17 cellular contexts compared by ENCODE assay signal in genomic region chr9:126763130-126763764, GRCh38. TPM values are rescaled to one million over a fixed set of nuclear protein-coding genes. Genes with fewer than 3 reads are reported as not detected.
A peak's percentile ranks its signal among the peaks of the same experiment; 100 is the strongest.
DNase-seq lines count a peak whose midpoint lies in the region; ATAC-seq and TF ChIP-seq lines count a peak whose summit lies in the region.
"Had no signal": no experiment of that assay in that cellular context is flagged by ENCODE, and none has a peak within 500 bp of the region (broad histone marks: within the 10 kb centered on the region; RNA-seq: fewer than 3 reads in every experiment).

No MANE protein-coding gene starts in this region.

- H3K36me3 ChIP-seq in HCT116 (ENCODE audit: control insufficient read depth in 1 of 2, insufficient read depth in 2 of 2, low read length in 2 of 2) (no peaks in the 10 kb centered on the region), SJCRH30 (no peaks in the 10 kb centered on the region)
- H3K36me3 ChIP-seq: pancreas, transverse colon had no signal

- H3K4me3 ChIP-seq in HCT116 (replicated peaks in 1 of 2; ENCODE audit: low read depth in 1 of 2, low read length in 2 of 2) (peak overlapping the region; percentile 20 to 28; a peak in 2 of 4 replicates), SJCRH30 (no peak overlapping the region)
- H3K4me3 ChIP-seq: pancreas, transverse colon had no signal

- H2AFZ ChIP-seq in HCT116 (ENCODE audit: low read depth, low read length, poor library complexity, severe bottlenecking): peak overlapping the region; percentile 94

- BruUV-seq in HCT116 (replicated peaks; lab: Mats Ljungman, UMichigan): no TSS peak

- no peak for TF ChIP-seq POLR2A in HCT116 (IDR thresholded peaks at IDR 0.05; ENCODE audit: borderline replicate concordance, extremely low read depth, insufficient read depth, insufficient read length)

- H3K27ac ChIP-seq in HCT116 (ENCODE audit: low read depth, low read length) (no peak overlapping the region), SJCRH30 (no peak overlapping the region)
- H3K27ac ChIP-seq: pancreas, transverse colon had no signal

- no peaks in the 10 kb centered on the region for H4K20me1 ChIP-seq in HCT116 (ENCODE audit: insufficient read depth)

- H3K4me1 ChIP-seq in HCT116 (ENCODE audit: control insufficient read depth in 1 of 2, insufficient read depth in 2 of 2, low read length in 2 of 2) (peaks cover 0 to 3% of the 10 kb centered on the region in 2 experiments; a peak in 1 of 4 replicates), SJCRH30 (no peaks in the 10 kb centered on the region)
- H3K4me1 ChIP-seq: pancreas, transverse colon had no signal

- CTCF ChIA-PET in HCT116 (lab: Charles Lee): interaction anchor here (1.1 to 1.4 kb wide), 3 partner anchors 10 to 57 kb away, joined by 3 to 5 read pairs (median 3); no protein-coding TSS in a partner anchor

- no peaks in the 10 kb centered on the region for H3K9me3 ChIP-seq in HCT116 (ENCODE audit: control insufficient read depth in 1 of 2, insufficient read depth in 1 of 2, low read depth in 1 of 2, low read length in 2 of 2)
- no peaks in the 10 kb centered on the region for H3K9me3 ChIP-seq in SJCRH30 (replicated peaks)
- H3K9me3 ChIP-seq: pancreas, transverse colon had no signal

- H3K4me2 ChIP-seq in HCT116 (ENCODE audit: low read length): peak overlapping the region; percentile 48

- no peak for TF ChIP-seq CTCF in HCT116 (IDR thresholded peaks at IDR 0.05 in 2 of 3, conservative IDR thresholded peaks at IDR 0.05 in 1 of 3; ENCODE audit: borderline replicate concordance in 1 of 3, insufficient read depth in 1 of 3, low read depth in 2 of 3, low read length in 2 of 3)

- no peak for TF ChIP-seq RAD21 in HCT116 (IDR thresholded peaks at IDR 0.05; ENCODE audit: low read depth)

- ATAC-seq in HCT116 (peak; percentile 98), HG03469 (IDR thresholded peaks at IDR 0.05; ENCODE audit: unreplicated experiment) (no peak), GM18520 (IDR thresholded peaks at IDR 0.05; ENCODE audit: unreplicated experiment) (no peak)
- ATAC-seq: CD8-positive, alpha-beta T cell; Panc1; pancreas had no signal

- no peaks in the 10 kb centered on the region for H3K79me2 ChIP-seq in HCT116 (ENCODE audit: insufficient read depth, low read length)

- no peak overlapping the region for H3K9ac ChIP-seq in HCT116 (ENCODE audit: low read length)

- peak; percentile 33 for DNase-seq in ELF-1 (ENCODE audit: low read depth, low spot score)
- DNase-seq in HCT116 (ENCODE audit: low read depth, low spot score): peak; percentile 65
- peak; percentile 40 to 53 for DNase-seq in SJCRH30
- DNase-seq in iPS DF 4.7 (ENCODE audit: extremely low read depth, low spot score): peak; percentile 36
- no peak for DNase-seq in DMS114 treated with DMSO at 0.1 percent for 48 hours (lab: John Stamatoyannopoulos, UW; ENCODE audit: unreplicated experiment)
- DNase-seq in occipital lobe (lab: John Stamatoyannopoulos, UW): no peak
- DNase-seq: activated naive CD4-positive, alpha-beta T cell treated with anti-CD3 and anti-CD28 coated beads, Interleukin-2, amount 10 ng/mL, durations not matched to agents 7 days and 5 days; CD8-positive, alpha-beta T cell; central memory CD4-positive, alpha-beta T cell; hypothalamus; mesenchymal stem cell; NCI-H2081; pancreas; transverse colon had no signal

- intact Hi-C loops in HCT116 (cut with micrococcal nuclease): no loop called here

- H3K9me2 ChIP-seq in HCT116 (ENCODE audit: insufficient read depth): no peaks in the 10 kb centered on the region

- POLR2A ChIA-PET in HCT116 (lab: Charles Lee): interaction anchor here (0.8 kb wide), 1 partner anchor 58 kb away, joined by 3 read pairs; no protein-coding TSS in a partner anchor

- H3K27me3 ChIP-seq in HCT116 (ENCODE audit: insufficient read depth, low read length) (no peaks in the 10 kb centered on the region), SJCRH30 (no peaks in the 10 kb centered on the region)
- H3K27me3 ChIP-seq: pancreas had no signal

- RAD21 ChIA-PET in HCT116 (lab: Charles Lee; ENCODE audit: low non-redundant PET in 1 of 2, low total read pairs in 2 of 2, uncharacterized antibody in 2 of 2, unreplicated experiment in 2 of 2): no interaction called here

TF ChIP-seq in HCT116, 20 proteins besides CTCF, POLR2A, EP300 and RAD21:
- TF ChIP-seq CBX3 (IDR thresholded peaks at IDR 0.05; ENCODE audit: low read depth) (peak; percentile 29; the same call in 1 of the 2 replicates), EGR1 (IDR thresholded peaks at IDR 0.05; ENCODE audit: low read depth) (no peak), SP1 (IDR thresholded peaks at IDR 0.05; ENCODE audit: low read depth) (0 out of 2 replicates have a peak, but pooled peaks have one; percentile 13)

RNA-seq across cellular contexts. Expression of gene ZBTB43, which starts 41.6 kb away (rescaled TPM):
- total RNA-seq in HCT116 (2021; ENCODE audit: unreplicated experiment): 15.4 TPM
- 3.2 and 4.3 TPM in 2 replicates for polyA plus RNA-seq in HCT116 (2012)
- total RNA-seq in SJCRH30 (2014; rRNA removed; shearing (Covaris generic)): 16.2 and 18.0 TPM in 2 replicates
- total RNA-seq in occipital lobe: 57.7 TPM

Comparison
In these comparisons a context has a peak if more than half of its experiments do, and no peak if none do; other contexts are left out.
1. DNase-seq: peak in ELF-1 (single experiment), HCT116 (single experiment), SJCRH30 (2 of 2) and iPS DF 4.7 (single experiment); none in DMS114 treated with DMSO at 0.1 percent for 48 hours (single experiment) and occipital lobe (single experiment).